ENCODE assay signal across 22 cellular contexts in the genomic region with DNA sequence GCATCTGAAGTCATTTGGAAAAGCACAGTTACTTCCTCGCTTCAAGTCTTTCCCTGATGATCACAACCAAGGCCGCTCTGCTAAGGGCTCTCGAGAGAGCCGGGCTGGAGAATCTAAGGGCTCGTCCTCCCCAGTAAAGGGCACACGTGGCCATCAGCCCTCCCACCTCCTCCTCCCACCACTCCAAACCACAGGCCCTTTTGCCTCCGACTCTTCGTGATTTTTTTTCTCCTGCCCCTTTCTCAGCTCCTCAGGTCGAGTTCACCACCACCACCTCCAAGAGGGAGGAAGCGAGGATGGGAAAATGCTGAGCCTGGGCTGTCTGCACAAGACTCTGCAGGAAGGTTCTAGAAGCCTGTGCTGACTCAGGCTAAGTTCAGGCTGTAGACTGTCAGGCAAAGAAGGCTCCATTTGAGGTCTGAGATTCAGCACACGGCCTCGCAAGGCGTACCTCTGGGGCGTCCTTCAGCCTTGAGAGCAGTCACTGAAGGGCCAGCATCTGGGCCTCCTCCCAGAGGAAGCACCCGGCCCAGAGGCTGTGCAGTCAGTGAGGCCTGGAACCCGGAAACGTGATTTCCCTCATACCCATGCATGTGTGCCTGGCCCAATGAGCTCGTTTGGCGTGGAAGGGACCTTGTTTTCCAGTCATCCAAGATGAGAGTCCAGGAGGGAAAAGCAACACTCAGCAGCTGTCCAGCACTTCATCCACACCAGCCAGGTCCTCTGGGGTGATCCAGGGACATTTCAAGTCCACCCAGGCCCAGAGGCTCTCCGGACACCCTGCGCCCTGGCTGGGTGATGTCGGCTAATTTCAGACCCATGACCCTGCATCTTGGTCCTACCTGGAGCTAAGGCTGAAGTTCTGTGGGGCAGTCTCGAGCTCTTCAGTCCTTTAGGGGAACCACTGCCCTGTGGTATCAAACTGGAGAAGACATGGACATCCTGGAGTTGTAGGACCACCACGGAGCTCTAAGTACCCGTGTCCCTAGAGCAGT.
DNase-seq lines count a peak whose midpoint lies in the region; ATAC-seq and TF ChIP-seq lines count a peak whose summit lies in the region.
"Had no signal": no experiment of that assay in that cellular context is flagged by ENCODE, and none has a peak within 500 bp of the region (broad histone marks: within the 10 kb centered on the region; RNA-seq: fewer than 3 reads in every experiment).

No MANE protein-coding gene starts in this region.

- no peak for TF ChIP-seq POLR2A in esophagus squamous epithelium (IDR thresholded peaks at IDR 0.05)

- H2AFZ ChIP-seq in neuronal stem cell (ENCODE audit: low read length) (no peak overlapping the region), PC-9 (no peak overlapping the region)

- no peaks in the 10 kb centered on the region for H4K20me1 ChIP-seq in PC-9 (ENCODE audit: insufficient read depth)

- peaks cover 0 to 4% of the 10 kb centered on the region in 2 donors for H3K4me1 ChIP-seq in right atrium auricular region
- peaks cover 0 to 10% of the 10 kb centered on the region in 2 donors for H3K4me1 ChIP-seq in neuronal stem cell (ENCODE audit: control insufficient read depth in 2 of 2, insufficient read depth in 1 of 2, low read depth in 1 of 2, low read length in 2 of 2)
- H3K4me1 ChIP-seq in aorta (ENCODE audit: control insufficient read depth in 1 of 2, insufficient read depth in 2 of 2, low read length in 2 of 2) = no peaks in the 10 kb centered on the region
- H3K4me1 ChIP-seq in PC-9 (replicated peaks; ENCODE audit: insufficient read depth) = no peaks in the 10 kb centered on the region
- peaks cover 0 to 7% (median 0%) of the 10 kb centered on the region in 3 donors for H3K4me1 ChIP-seq in esophagus squamous epithelium
- H3K4me1 ChIP-seq: SJCRH30, uterus had no signal

- H3K9me3 ChIP-seq in right atrium auricular region (no peaks in the 10 kb centered on the region), neuronal stem cell (replicated peaks in 1 of 2; ENCODE audit: control insufficient read depth in 2 of 2, insufficient read depth in 1 of 2, low read depth in 1 of 2, low read length in 2 of 2) (no peaks in the 10 kb centered on the region), aorta (ENCODE audit: control insufficient read depth, low read length) (no peaks in the 10 kb centered on the region), PC-9 (ENCODE audit: insufficient read depth, low read depth) (no peaks in the 10 kb centered on the region), esophagus squamous epithelium (no peaks in the 10 kb centered on the region)
- H3K9me3 ChIP-seq: psoas muscle, SJCRH30, uterus had no signal

- no peak overlapping the region for H2BK15ac ChIP-seq in neuronal stem cell (ENCODE audit: low read length)

- H3K14ac ChIP-seq in neuronal stem cell (ENCODE audit: low read length) = peak overlapping the region; percentile 47

- no peak overlapping the region for H2AK5ac ChIP-seq in neuronal stem cell (ENCODE audit: low read depth, low read length)

- peak; percentile 57 for DNase-seq in cardiac septum (ENCODE audit: low spot score)
- no peak for DNase-seq in right atrium auricular region (ENCODE audit: low spot score)
- DNase-seq in chondrocyte (ENCODE audit: low spot score) = peak; percentile 57
- DNase-seq in neuronal stem cell (ENCODE audit: low spot score) = no peak
- peak; percentile 24 to 55 for DNase-seq in aorta
- DNase-seq in PC-9 = no peak
- no peak for DNase-seq in stimulated activated CD8-positive, alpha-beta memory T cell treated with anti-CD3 and anti-CD28 coated beads, Interleukin-4, amount 100 ng/mL, for 48 hours
- DNase-seq in esophagus squamous epithelium (lab: John Stamatoyannopoulos, UW) = no peak
- DNase-seq: activated CD4-positive, alpha-beta T cell treated with anti-CD3 and anti-CD28 coated beads, Interleukin-2, amount 50 U/mL, for 1 hour; activated naive CD4-positive, alpha-beta T cell treated with Interleukin-2 at 50 U/mL for 16 hours; activated T-cell treated with anti-CD3 and anti-CD28 coated beads for 4 hours; CD4-positive, alpha-beta memory T cell; cerebellar nuclear complex; DMS79; effector memory CD4-positive, alpha-beta T cell; NCI-H1436 treated with DMSO at 0.1 percent for 48 hours; NCI-H2171 treated with DMSO at 0.1 percent for 48 hours; NCI-H526; SJCRH30; stimulated activated CD4-positive, alpha-beta T cell treated with anti-CD3 and anti-CD28 coated beads, Interleukin-4, amount 100 ng/mL, for 24 hours had no signal

- ATAC-seq in aorta (ENCODE audit: low FRiP score) = no peak

- H3K9me2 ChIP-seq in PC-9 (ENCODE audit: insufficient read depth) = no peaks in the 10 kb centered on the region

- H2BK12ac ChIP-seq in neuronal stem cell (ENCODE audit: low read length) = no peak overlapping the region

- peaks cover 3% of the 10 kb centered on the region for H3K36me3 Mint-ChIP-seq in chondrocyte (ENCODE audit: low read depth)

- peaks cover 3% of the 10 kb centered on the region for H3K79me1 ChIP-seq in neuronal stem cell (ENCODE audit: low read depth, low read length)

- no peak overlapping the region for H3K27ac ChIP-seq in right atrium auricular region
- no peak overlapping the region for H3K27ac ChIP-seq in neuronal stem cell (replicated peaks; ENCODE audit: low read length)
- H3K27ac ChIP-seq in aorta (ENCODE audit: low read depth in 1 of 2, low read length in 2 of 2) = no peak overlapping the region
- no peak overlapping the region for H3K27ac ChIP-seq in PC-9
- H3K27ac ChIP-seq in esophagus squamous epithelium = no peak overlapping the region
- H3K27ac ChIP-seq: psoas muscle, SJCRH30, uterus had no signal

- H2BK5ac ChIP-seq in neuronal stem cell (ENCODE audit: low read length) = no peak overlapping the region

- POLR2A ChIA-PET in PC-9 (lab: Charles Lee; ENCODE audit: unreplicated experiment) = no interaction called here

- H2BK120ac ChIP-seq in neuronal stem cell (ENCODE audit: low read depth, low read length) = no peak overlapping the region

- no peaks in the 10 kb centered on the region for H3K79me2 ChIP-seq in PC-9 (ENCODE audit: low read depth)

- H3K18ac ChIP-seq in neuronal stem cell (ENCODE audit: low read length) = peak overlapping the region; percentile 22

- H3K4me2 ChIP-seq in neuronal stem cell (ENCODE audit: insufficient read depth, low read length, poor library complexity, severe bottlenecking) = no peak overlapping the region
- no peak overlapping the region for H3K4me2 ChIP-seq in PC-9

- CTCF ChIA-PET in PC-9 (lab: Charles Lee) = interaction anchor here (1.0 kb wide), 1 partner anchor 391 kb away, joined by 3 read pairs; no protein-coding TSS in a partner anchor

- no peaks in the 10 kb centered on the region for H3K4me1 Mint-ChIP-seq in chondrocyte (ENCODE audit: low read depth)
- H3K4me1 Mint-ChIP-seq: CD4-positive, alpha-beta memory T cell had no signal

- no peaks in the 10 kb centered on the region for H3F3A ChIP-seq in PC-9 (ENCODE audit: insufficient read depth, low read depth)

- no peak overlapping the region for H3K9ac ChIP-seq in neuronal stem cell (ENCODE audit: low read depth, low read length, poor library complexity)

- no peaks in the 10 kb centered on the region for H3K27me3 Mint-ChIP-seq in chondrocyte (ENCODE audit: low read depth)
- H3K27me3 Mint-ChIP-seq: CD4-positive, alpha-beta memory T cell had no signal

- H4K8ac ChIP-seq in neuronal stem cell (ENCODE audit: low read depth, low read length) = no peak overlapping the region

- no peaks in the 10 kb centered on the region for H3K27me3 ChIP-seq in right atrium auricular region
- H3K27me3 ChIP-seq in neuronal stem cell (ENCODE audit: control insufficient read depth in 3 of 3, insufficient read depth in 3 of 3, low read depth in 1 of 3, low read length in 3 of 3) = no peaks in the 10 kb centered on the region
- H3K27me3 ChIP-seq in aorta (ENCODE audit: control insufficient read depth in 1 of 2, insufficient read depth in 2 of 2, low read length in 1 of 2) = no peaks in the 10 kb centered on the region
- no peaks in the 10 kb centered on the region for H3K27me3 ChIP-seq in PC-9 (ENCODE audit: insufficient read depth, low read depth)
- H3K27me3 ChIP-seq in esophagus squamous epithelium = no peaks in the 10 kb centered on the region
- H3K27me3 ChIP-seq: SJCRH30, uterus had no signal

- BruUV-seq in PC-9 (replicated peaks; lab: Mats Ljungman, UMichigan) = no TSS peak

- no peaks in the 10 kb centered on the region for H3K36me3 ChIP-seq in right atrium auricular region
- peaks cover 5 to 12% of the 10 kb centered on the region in 2 donors for H3K36me3 ChIP-seq in neuronal stem cell (replicated peaks in 1 of 2; ENCODE audit: control insufficient read depth in 2 of 2, insufficient read depth in 2 of 2, low read length in 2 of 2)
- H3K36me3 ChIP-seq in aorta (ENCODE audit: control insufficient read depth in 1 of 2, insufficient read depth in 2 of 2, low read length in 1 of 2) = no peaks in the 10 kb centered on the region
- no peaks in the 10 kb centered on the region for H3K36me3 ChIP-seq in PC-9 (ENCODE audit: low read depth)
- peaks cover 0 to 10% (median 5%) of the 10 kb centered on the region in 3 donors for H3K36me3 ChIP-seq in esophagus squamous epithelium
- H3K36me3 ChIP-seq: SJCRH30, uterus had no signal

- peak overlapping the region; percentile 41 for H3K4ac ChIP-seq in neuronal stem cell (ENCODE audit: low read length)

- no peak overlapping the region for H3K27ac Mint-ChIP-seq in chondrocyte (ENCODE audit: unreplicated experiment)

- peak overlapping the region; percentile 90 for H3K23ac ChIP-seq in neuronal stem cell (ENCODE audit: low read depth, low read length, poor library complexity)

- no peak overlapping the region for H3K4me3 Mint-ChIP-seq in chondrocyte (ENCODE audit: unreplicated experiment)
- H3K4me3 Mint-ChIP-seq: CD4-positive, alpha-beta memory T cell had no signal

- no peaks in the 10 kb centered on the region for H3K9me3 Mint-ChIP-seq in chondrocyte (ENCODE audit: low read depth)
- H3K9me3 Mint-ChIP-seq: CD4-positive, alpha-beta memory T cell had no signal

- H4K91ac ChIP-seq in neuronal stem cell (ENCODE audit: low read depth, low read length, poor library complexity) = no peak overlapping the region

- no CpG with 5 or more reads among the region's 25 CpGs for WGBS in neuronal stem cell (ENCODE audit: extremely low coverage in 2 of 2, insufficient read length in 2 of 2, insufficient replicate concordance in 1 of 2), 2 donors
- WGBS in aorta, 2 donors = 92% methylated on average over 25 of the region's 25 CpGs
- 89 to 93% methylated on average over 13 to 14 of the region's 25 CpGs for WGBS in esophagus squamous epithelium, 2 donors

- TF ChIP-seq CTCF in right atrium auricular region (IDR thresholded peaks at IDR 0.05) (no peak), chondrocyte (IDR thresholded peaks at IDR 0.05) (no peak), PC-9 (conservative IDR thresholded peaks at IDR 0.05) (no peak), esophagus squamous epithelium (IDR thresholded peaks at IDR 0.05) (no peak)

- H3K4me3 ChIP-seq in right atrium auricular region = no peak overlapping the region
- H3K4me3 ChIP-seq in neuronal stem cell (ENCODE audit: low read length in 2 of 2) = no peak overlapping the region
- no peak overlapping the region for H3K4me3 ChIP-seq in aorta (ENCODE audit: low read length in 2 of 2)
- H3K4me3 ChIP-seq in PC-9 = no peak overlapping the region
- H3K4me3 ChIP-seq in esophagus squamous epithelium = no peak overlapping the region
- H3K4me3 ChIP-seq: psoas muscle, SJCRH30, uterus had no signal

- intact Hi-C loops in cardiac septum (cut with DNase I) (no loop called here), aorta (cut with DNase I) (no loop called here), PC-9 (cut with micrococcal nuclease; ENCODE audit: unreplicated experiment) (no loop called here), esophagus squamous epithelium (cut with DNase I) (no loop called here)

Comparison
In these comparisons a context has a peak if more than half of its experiments do, and no peak if none do; other contexts are left out.
1. DNase-seq: peak in cardiac septum (single experiment), chondrocyte (single experiment) and aorta (2 of 2); none in right atrium auricular region (single experiment), neuronal stem cell (single experiment), PC-9 (0 of 2), stimulated activated CD8-positive, alpha-beta memory T cell treated with anti-CD3 and anti-CD28 coated beads, Interleukin-4, amount 100 ng/mL, for 48 hours (single experiment) and esophagus squamous epithelium (single experiment).